Comparison of ENCODE assay signal across 34 cellular contexts in genomic region chr3:9156604-9157003, GRCh38.
"Had no signal": no experiment of that assay in that cellular context is flagged by ENCODE, and none has a peak within 500 bp of the region (broad histone marks: within the 10 kb centered on the region; RNA-seq: fewer than 3 reads in every experiment).

No MANE protein-coding gene starts in this region.

- H3K4me3 Mint-ChIP-seq: activated B cell treated with CpG ODN at 0.5 μM for 24 hours; activated CD4-positive, alpha-beta memory T cell treated with anti-CD3 and anti-CD28 coated beads for 36 hours; activated CD4-positive, alpha-beta T cell treated with anti-CD3 and anti-CD28 coated beads, Interleukin-2, amount 10 ng/mL, durations not matched to agents 24 days and 14 days; activated CD8-positive, alpha-beta T cell treated with anti-CD3 and anti-CD28 coated beads for 36 hours; activated naive CD4-positive, alpha-beta T cell treated with anti-CD3 and anti-CD28 coated beads for 36 hours; activated naive CD8-positive, alpha-beta T cell treated with anti-CD3 and anti-CD28 coated beads for 36 hours; activated T-cell treated with anti-CD3 and anti-CD28 coated beads, Interleukin-2, amount 50 U/mL, for 4 hours; activated T-cell treated with anti-CD3 and anti-CD28 coated beads, Interleukin-2, amount 50 U/mL, for 72 hours; activated T-helper 1 cell treated with anti-CD3 and anti-CD28 coated beads, Interleukin-12 subunit alpha, Interleukin-12 subunit beta, Interleukin-2, Interleukin-4 antibody, amounts not matched to agents 30 ng/mL and 10 ng/mL and 1 ng/mL, durations not matched to agents 14 hours and 24 hours and 36 hours; activated T-helper 17 cell treated with anti-CD3 and anti-CD28 coated beads, Interleukin-2, amount 50 U/mL, for 72 hours; T-helper 1 cell treated with Interleukin-12 subunit alpha and Interleukin-12 subunit beta and Interleukin-4 antibody, amounts not matched to agents 30 μg/mL and 1 μg/mL, for 36 hours; T-helper 2 cell treated with Interferon-gamma antibody and Interleukin-4, amounts not matched to agents 5 μg/mL and 100 μg/mL, for 36 hours had no signal

- DNase-seq: activated B cell treated with CpG ODN at 0.5 μM for 24 hours; activated CD4-positive, alpha-beta memory T cell treated with anti-CD3 and anti-CD28 coated beads for 36 hours; activated CD4-positive, alpha-beta T cell treated with anti-CD3 and anti-CD28 coated beads for 4 hours; activated CD4-positive, alpha-beta T cell treated with anti-CD3 and anti-CD28 coated beads, Interleukin-2, amount 10 ng/mL, durations not matched to agents 24 days and 14 days; activated CD4-positive, alpha-beta T cell treated with anti-CD3 and anti-CD28 coated beads, Interleukin-2, amount 50 U/mL, for 1 hour; activated CD4-positive, alpha-beta T cell treated with anti-CD3 and anti-CD28 coated beads, Interleukin-2, amount 50 U/mL, for 4 hours; activated CD4-positive, CD25-positive, alpha-beta regulatory T cell treated with anti-CD3 and anti-CD28 coated beads, Interleukin-2, amount 50 U/mL, for 72 hours; activated CD8-positive, alpha-beta memory T cell treated with anti-CD3 and anti-CD28 coated beads, Interleukin-2, amount 50 U/mL, for 4 hours; activated CD8-positive, alpha-beta T cell treated with anti-CD3 and anti-CD28 coated beads for 36 hours; activated effector memory CD4-positive, alpha-beta T cell treated with anti-CD3 and anti-CD28 coated beads, Interleukin-2, amount 50 U/mL, for 16 hours; activated gamma-delta T cell treated with Interleukin-2 at 50 U/mL for 16 hours; activated naive CD4-positive, alpha-beta T cell; activated naive CD4-positive, alpha-beta T cell treated with anti-CD3 and anti-CD28 coated beads for 36 hours; activated naive CD4-positive, alpha-beta T cell treated with anti-CD3 and anti-CD28 coated beads, Interleukin-2, amount 50 U/mL, for 16 hours; activated naive CD8-positive, alpha-beta T cell treated with anti-CD3 and anti-CD28 coated beads for 36 hours; activated T-cell treated with anti-CD3 and anti-CD28 coated beads for 4 hours; activated T-cell treated with anti-CD3 and anti-CD28 coated beads, Interleukin-2, amount 50 U/mL, for 1 hour; activated T-cell treated with anti-CD3 and anti-CD28 coated beads, Interleukin-2, amount 50 U/mL, for 4 hours; activated T-cell treated with anti-CD3 and anti-CD28 coated beads, Interleukin-2, amount 50 U/mL, for 72 hours; adrenal gland; amniotic stem cell; aorta; body of pancreas; brain microvascular endothelial cell; central memory CD4-positive, alpha-beta T cell; T-helper 2 cell; T-helper 9 cell had no signal

- H3K9me3 ChIP-seq: adrenal gland had no signal

- H3K27ac Mint-ChIP-seq: activated B cell treated with CpG ODN at 0.5 μM for 24 hours; activated CD4-positive, alpha-beta memory T cell treated with anti-CD3 and anti-CD28 coated beads for 36 hours; activated CD4-positive, alpha-beta T cell treated with anti-CD3 and anti-CD28 coated beads, Interleukin-2, amount 10 ng/mL, durations not matched to agents 24 days and 14 days; activated CD8-positive, alpha-beta T cell treated with anti-CD3 and anti-CD28 coated beads for 36 hours; activated naive CD4-positive, alpha-beta T cell treated with anti-CD3 and anti-CD28 coated beads for 36 hours; activated naive CD8-positive, alpha-beta T cell treated with anti-CD3 and anti-CD28 coated beads for 36 hours; activated T-cell treated with anti-CD3 and anti-CD28 coated beads, Interleukin-2, amount 50 U/mL, for 72 hours; activated T-helper 1 cell treated with anti-CD3 and anti-CD28 coated beads, Interleukin-12 subunit alpha, Interleukin-12 subunit beta, Interleukin-2, Interleukin-4 antibody, amounts not matched to agents 30 ng/mL and 10 ng/mL and 1 ng/mL, durations not matched to agents 14 hours and 24 hours and 36 hours; activated T-helper 17 cell treated with anti-CD3 and anti-CD28 coated beads, Interleukin-2, amount 50 U/mL, for 72 hours; T-helper 1 cell treated with Interleukin-12 subunit alpha and Interleukin-12 subunit beta and Interleukin-4 antibody, amounts not matched to agents 30 μg/mL and 1 μg/mL, for 36 hours; T-helper 2 cell treated with Interferon-gamma antibody and Interleukin-4, amounts not matched to agents 5 μg/mL and 100 μg/mL, for 36 hours had no signal

- H3K4me1 Mint-ChIP-seq: activated B cell treated with CpG ODN at 0.5 μM for 24 hours; activated naive CD8-positive, alpha-beta T cell treated with anti-CD3 and anti-CD28 coated beads for 36 hours; activated T-helper 17 cell treated with anti-CD3 and anti-CD28 coated beads, Interleukin-2, amount 50 U/mL, for 72 hours had no signal

- H3K36me3 Mint-ChIP-seq: activated CD4-positive, alpha-beta memory T cell treated with anti-CD3 and anti-CD28 coated beads for 36 hours; activated naive CD8-positive, alpha-beta T cell treated with anti-CD3 and anti-CD28 coated beads for 36 hours had no signal

- H3K27me3 ChIP-seq: adrenal gland, body of pancreas, brain microvascular endothelial cell, breast epithelium had no signal

- H3K27ac ChIP-seq: adrenal gland, body of pancreas, brain microvascular endothelial cell, breast epithelium, VCaP had no signal

- H3K9me3 Mint-ChIP-seq: activated T-helper 17 cell treated with anti-CD3 and anti-CD28 coated beads, Interleukin-2, amount 50 U/mL, for 72 hours had no signal

- H3K36me3 ChIP-seq: adrenal gland, brain microvascular endothelial cell, breast epithelium had no signal

- H3K4me1 ChIP-seq: body of pancreas, breast epithelium had no signal

- H3K27me3 Mint-ChIP-seq: activated B cell treated with CpG ODN at 0.5 μM for 24 hours; activated CD4-positive, alpha-beta memory T cell treated with anti-CD3 and anti-CD28 coated beads for 36 hours; activated CD8-positive, alpha-beta T cell treated with anti-CD3 and anti-CD28 coated beads for 36 hours; activated naive CD8-positive, alpha-beta T cell treated with anti-CD3 and anti-CD28 coated beads for 36 hours; activated T-helper 17 cell treated with anti-CD3 and anti-CD28 coated beads, Interleukin-2, amount 50 U/mL, for 72 hours had no signal

- ATAC-seq: activated CD8-positive, alpha-beta T cell treated with anti-CD3 and anti-CD28 coated beads for 36 hours; activated naive CD4-positive, alpha-beta T cell treated with anti-CD3 and anti-CD28 coated beads, Interleukin-2, amount 50 U/mL, for 72 hours; activated T-cell treated with anti-CD3 and anti-CD28 coated beads, Interleukin-2, amount 50 U/mL, for 4 hours; activated T-cell treated with anti-CD3 and anti-CD28 coated beads, Interleukin-2, amount 50 U/mL, for 72 hours; activated T-helper 17 cell treated with anti-CD3 and anti-CD28 coated beads, Interleukin-2, amount 50 U/mL, for 72 hours; body of pancreas had no signal

- H3K4me3 ChIP-seq: adrenal gland, body of pancreas, breast epithelium had no signal
